ENCODE assay signal across 1 cellular context in the genomic region with DNA sequence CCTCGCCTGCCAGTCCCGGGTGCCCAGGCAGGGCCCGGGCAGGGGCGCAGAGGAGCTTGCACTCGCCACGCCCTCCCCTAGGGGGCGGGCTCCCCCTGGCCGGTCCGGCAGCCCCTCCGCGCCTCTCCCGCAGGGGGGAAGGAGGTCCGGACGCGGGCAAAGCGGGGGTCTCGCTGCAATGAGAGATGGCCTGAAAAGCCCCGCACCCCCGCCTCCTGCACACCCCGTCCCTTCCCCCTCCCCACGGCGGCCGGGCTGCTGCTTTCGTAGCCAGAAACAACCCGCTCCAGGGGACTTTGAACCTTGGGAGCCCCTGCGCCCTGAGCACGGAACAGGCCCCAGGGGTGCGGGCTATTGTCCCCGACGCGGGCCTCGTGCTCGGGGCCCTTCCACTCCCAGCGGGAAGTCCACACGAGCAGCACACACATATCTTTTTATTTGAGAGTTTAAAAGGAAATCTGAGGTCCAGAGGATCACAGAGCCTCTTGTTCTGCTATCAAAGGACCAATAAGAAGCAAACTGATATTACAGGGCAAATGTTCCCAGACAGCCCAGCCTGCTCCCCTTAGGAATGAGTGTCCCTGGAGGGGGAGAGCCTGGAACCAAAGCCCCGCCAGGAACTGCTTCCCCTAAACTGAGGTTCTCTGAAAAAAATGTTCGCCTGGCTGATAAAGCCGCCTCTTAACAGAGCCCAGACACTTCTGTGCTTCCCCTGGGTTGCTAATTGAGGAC.
TF ChIP-seq lines count a peak whose summit lies in the region.

No MANE protein-coding gene starts in this region.

TF ChIP-seq in HepG2, 621 proteins besides CTCF, POLR2A, EP300 and RAD21 (continued from another document and continues in another):
- TF ChIP-seq, protein P1, sequence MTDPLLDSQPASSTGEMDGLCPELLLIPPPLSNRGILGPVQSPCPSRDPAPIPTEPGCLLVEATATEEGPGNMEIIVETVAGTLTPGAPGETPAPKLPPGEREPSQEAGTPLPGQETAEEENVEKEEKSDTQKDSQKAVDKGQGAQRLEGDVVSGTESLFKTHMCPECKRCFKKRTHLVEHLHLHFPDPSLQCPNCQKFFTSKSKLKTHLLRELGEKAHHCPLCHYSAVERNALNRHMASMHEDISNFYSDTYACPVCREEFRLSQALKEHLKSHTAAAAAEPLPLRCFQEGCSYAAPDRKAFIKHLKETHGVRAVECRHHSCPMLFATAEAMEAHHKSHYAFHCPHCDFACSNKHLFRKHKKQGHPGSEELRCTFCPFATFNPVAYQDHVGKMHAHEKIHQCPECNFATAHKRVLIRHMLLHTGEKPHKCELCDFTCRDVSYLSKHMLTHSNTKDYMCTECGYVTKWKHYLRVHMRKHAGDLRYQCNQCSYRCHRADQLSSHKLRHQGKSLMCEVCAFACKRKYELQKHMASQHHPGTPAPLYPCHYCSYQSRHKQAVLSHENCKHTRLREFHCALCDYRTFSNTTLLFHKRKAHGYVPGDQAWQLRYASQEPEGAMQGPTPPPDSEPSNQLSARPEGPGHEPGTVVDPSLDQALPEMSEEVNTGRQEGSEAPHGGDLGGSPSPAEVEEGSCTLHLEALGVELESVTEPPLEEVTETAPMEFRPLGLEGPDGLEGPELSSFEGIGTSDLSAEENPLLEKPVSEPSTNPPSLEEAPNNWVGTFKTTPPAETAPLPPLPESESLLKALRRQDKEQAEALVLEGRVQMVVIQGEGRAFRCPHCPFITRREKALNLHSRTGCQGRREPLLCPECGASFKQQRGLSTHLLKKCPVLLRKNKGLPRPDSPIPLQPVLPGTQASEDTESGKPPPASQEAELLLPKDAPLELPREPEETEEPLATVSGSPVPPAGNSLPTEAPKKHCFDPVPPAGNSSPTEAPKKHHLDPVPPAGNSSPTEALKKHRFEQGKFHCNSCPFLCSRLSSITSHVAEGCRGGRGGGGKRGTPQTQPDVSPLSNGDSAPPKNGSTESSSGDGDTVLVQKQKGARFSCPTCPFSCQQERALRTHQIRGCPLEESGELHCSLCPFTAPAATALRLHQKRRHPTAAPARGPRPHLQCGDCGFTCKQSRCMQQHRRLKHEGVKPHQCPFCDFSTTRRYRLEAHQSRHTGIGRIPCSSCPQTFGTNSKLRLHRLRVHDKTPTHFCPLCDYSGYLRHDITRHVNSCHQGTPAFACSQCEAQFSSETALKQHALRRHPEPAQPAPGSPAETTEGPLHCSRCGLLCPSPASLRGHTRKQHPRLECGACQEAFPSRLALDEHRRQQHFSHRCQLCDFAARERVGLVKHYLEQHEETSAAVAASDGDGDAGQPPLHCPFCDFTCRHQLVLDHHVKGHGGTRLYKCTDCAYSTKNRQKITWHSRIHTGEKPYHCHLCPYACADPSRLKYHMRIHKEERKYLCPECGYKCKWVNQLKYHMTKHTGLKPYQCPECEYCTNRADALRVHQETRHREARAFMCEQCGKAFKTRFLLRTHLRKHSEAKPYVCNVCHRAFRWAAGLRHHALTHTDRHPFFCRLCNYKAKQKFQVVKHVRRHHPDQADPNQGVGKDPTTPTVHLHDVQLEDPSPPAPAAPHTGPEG (CRISPR knock-in tag; IDR thresholded peaks at IDR 0.05): no peak
- TF ChIP-seq ZNF431 (CRISPR knock-in tag; IDR thresholded peaks at IDR 0.05; ENCODE audit: borderline replicate concordance, low read depth) (no peak), ZNF772 (CRISPR knock-in tag; IDR thresholded peaks at IDR 0.05) (peak; percentile 36; the same call in 1 of the 2 replicates), EEA1 (CRISPR knock-in tag; IDR thresholded peaks at IDR 0.05; ENCODE audit: borderline replicate concordance) (no peak), HHEX (CRISPR knock-in tag; IDR thresholded peaks at IDR 0.05) (no peak), U2AF2 (IDR thresholded peaks at IDR 0.05; ENCODE audit: low read depth, low read length) (no peak), RXRB (CRISPR knock-in tag; IDR thresholded peaks at IDR 0.05; ENCODE audit: borderline replicate concordance) (peak; percentile 79), CBX1 (IDR thresholded peaks at IDR 0.05; ENCODE audit: low read depth) (peak; percentile 41), IRX3 (CRISPR knock-in tag; IDR thresholded peaks at IDR 0.05; ENCODE audit: borderline replicate concordance, low read depth) (peak; percentile 64; the same call in 1 of the 2 replicates), PAWR (CRISPR knock-in tag; IDR thresholded peaks at IDR 0.05; ENCODE audit: borderline replicate concordance) (no peak), GZF1 (CRISPR knock-in tag; IDR thresholded peaks at IDR 0.05) (no peak), ZNF564 (CRISPR knock-in tag; IDR thresholded peaks at IDR 0.05) (peak; percentile 51; the same call in 1 of the 2 replicates), MATR3 (CRISPR knock-in tag; IDR thresholded peaks at IDR 0.05) (no peak), ZMYM4 (CRISPR knock-in tag; IDR thresholded peaks at IDR 0.05) (peak; percentile 81), POLR2AphosphoS2 (IDR thresholded peaks at IDR 0.05; ENCODE audit: low read depth, low read length) (no peak), ZNF562 (CRISPR knock-in tag; IDR thresholded peaks at IDR 0.05; ENCODE audit: borderline replicate concordance) (no peak), NONO (IDR thresholded peaks at IDR 0.05) (no peak), NONO (CRISPR knock-in tag; conservative IDR thresholded peaks at IDR 0.05) (peak; percentile 42; the same call in 1 of the 2 replicates), NR1H2 (CRISPR knock-in tag; IDR thresholded peaks at IDR 0.05; ENCODE audit: borderline replicate concordance, low read depth) (peak; percentile 32; the same call in 1 of the 2 replicates), ZNF3 (CRISPR knock-in tag; IDR thresholded peaks at IDR 0.05) (no peak), TCF7L2 (IDR thresholded peaks at IDR 0.05; ENCODE audit: low read depth, low read length) (no peak), NCOR1 (IDR thresholded peaks at IDR 0.05; ENCODE audit: borderline replicate concordance, low read length) (peak; percentile 82), ZNF496 (CRISPR knock-in tag; IDR thresholded peaks at IDR 0.05; ENCODE audit: insufficient replicate concordance) (no peak)
- TF ChIP-seq, protein P2, sequence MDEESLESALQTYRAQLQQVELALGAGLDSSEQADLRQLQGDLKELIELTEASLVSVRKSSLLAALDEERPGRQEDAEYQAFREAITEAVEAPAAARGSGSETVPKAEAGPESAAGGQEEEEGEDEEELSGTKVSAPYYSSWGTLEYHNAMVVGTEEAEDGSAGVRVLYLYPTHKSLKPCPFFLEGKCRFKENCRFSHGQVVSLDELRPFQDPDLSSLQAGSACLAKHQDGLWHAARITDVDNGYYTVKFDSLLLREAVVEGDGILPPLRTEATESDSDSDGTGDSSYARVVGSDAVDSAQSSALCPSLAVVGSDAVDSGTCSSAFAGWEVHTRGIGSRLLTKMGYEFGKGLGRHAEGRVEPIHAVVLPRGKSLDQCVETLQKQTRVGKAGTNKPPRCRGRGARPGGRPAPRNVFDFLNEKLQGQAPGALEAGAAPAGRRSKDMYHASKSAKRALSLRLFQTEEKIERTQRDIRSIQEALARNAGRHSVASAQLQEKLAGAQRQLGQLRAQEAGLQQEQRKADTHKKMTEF (CRISPR knock-in tag; IDR thresholded peaks at IDR 0.05): peak; percentile 82
- TF ChIP-seq, protein P3, sequence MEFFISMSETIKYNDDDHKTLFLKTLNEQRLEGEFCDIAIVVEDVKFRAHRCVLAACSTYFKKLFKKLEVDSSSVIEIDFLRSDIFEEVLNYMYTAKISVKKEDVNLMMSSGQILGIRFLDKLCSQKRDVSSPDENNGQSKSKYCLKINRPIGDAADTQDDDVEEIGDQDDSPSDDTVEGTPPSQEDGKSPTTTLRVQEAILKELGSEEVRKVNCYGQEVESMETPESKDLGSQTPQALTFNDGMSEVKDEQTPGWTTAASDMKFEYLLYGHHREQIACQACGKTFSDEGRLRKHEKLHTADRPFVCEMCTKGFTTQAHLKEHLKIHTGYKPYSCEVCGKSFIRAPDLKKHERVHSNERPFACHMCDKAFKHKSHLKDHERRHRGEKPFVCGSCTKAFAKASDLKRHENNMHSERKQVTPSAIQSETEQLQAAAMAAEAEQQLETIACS (CRISPR knock-in tag; IDR thresholded peaks at IDR 0.05): peak; percentile 48; the same call in 1 of the 2 replicates
- TF ChIP-seq, protein P4, sequence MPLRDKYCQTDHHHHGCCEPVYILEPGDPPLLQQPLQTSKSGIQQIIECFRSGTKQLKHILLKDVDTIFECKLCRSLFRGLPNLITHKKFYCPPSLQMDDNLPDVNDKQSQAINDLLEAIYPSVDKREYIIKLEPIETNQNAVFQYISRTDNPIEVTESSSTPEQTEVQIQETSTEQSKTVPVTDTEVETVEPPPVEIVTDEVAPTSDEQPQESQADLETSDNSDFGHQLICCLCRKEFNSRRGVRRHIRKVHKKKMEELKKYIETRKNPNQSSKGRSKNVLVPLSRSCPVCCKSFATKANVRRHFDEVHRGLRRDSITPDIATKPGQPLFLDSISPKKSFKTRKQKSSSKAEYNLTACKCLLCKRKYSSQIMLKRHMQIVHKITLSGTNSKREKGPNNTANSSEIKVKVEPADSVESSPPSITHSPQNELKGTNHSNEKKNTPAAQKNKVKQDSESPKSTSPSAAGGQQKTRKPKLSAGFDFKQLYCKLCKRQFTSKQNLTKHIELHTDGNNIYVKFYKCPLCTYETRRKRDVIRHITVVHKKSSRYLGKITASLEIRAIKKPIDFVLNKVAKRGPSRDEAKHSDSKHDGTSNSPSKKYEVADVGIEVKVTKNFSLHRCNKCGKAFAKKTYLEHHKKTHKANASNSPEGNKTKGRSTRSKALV (CRISPR knock-in tag; IDR thresholded peaks at IDR 0.05): peak; percentile 69; the same call in 1 of the 2 replicates
- TF ChIP-seq, protein P5, sequence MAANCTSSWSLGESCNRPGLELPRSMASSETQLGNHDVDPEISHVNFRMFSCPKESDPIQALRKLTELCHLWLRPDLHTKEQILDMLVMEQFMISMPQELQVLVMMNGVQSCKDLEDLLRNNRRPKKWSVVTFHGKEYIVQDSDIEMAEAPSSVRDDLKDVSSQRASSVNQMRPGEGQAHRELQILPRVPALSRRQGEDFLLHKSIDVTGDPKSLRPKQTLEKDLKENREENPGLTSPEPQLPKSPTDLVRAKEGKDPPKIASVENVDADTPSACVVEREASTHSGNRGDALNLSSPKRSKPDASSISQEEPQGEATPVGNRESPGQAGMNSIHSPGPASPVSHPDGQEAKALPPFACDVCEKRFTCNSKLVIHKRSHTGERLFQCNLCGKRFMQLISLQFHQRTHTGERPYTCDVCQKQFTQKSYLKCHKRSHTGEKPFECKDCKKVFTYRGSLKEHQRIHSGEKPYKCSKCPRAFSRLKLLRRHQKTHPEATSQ (CRISPR knock-in tag; IDR thresholded peaks at IDR 0.05; ENCODE audit: borderline replicate concordance): peak; percentile 73
- TF ChIP-seq, protein P6, sequence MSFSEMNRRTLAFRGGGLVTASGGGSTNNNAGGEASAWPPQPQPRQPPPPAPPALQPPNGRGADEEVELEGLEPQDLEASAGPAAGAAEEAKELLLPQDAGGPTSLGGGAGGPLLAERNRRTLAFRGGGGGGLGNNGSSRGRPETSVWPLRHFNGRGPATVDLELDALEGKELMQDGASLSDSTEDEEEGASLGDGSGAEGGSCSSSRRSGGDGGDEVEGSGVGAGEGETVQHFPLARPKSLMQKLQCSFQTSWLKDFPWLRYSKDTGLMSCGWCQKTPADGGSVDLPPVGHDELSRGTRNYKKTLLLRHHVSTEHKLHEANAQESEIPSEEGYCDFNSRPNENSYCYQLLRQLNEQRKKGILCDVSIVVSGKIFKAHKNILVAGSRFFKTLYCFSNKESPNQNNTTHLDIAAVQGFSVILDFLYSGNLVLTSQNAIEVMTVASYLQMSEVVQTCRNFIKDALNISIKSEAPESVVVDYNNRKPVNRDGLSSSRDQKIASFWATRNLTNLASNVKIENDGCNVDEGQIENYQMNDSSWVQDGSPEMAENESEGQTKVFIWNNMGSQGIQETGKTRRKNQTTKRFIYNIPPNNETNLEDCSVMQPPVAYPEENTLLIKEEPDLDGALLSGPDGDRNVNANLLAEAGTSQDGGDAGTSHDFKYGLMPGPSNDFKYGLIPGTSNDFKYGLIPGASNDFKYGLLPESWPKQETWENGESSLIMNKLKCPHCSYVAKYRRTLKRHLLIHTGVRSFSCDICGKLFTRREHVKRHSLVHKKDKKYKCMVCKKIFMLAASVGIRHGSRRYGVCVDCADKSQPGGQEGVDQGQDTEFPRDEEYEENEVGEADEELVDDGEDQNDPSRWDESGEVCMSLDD (CRISPR knock-in tag; IDR thresholded peaks at IDR 0.05; ENCODE audit: borderline replicate concordance): peak; percentile 99
- TF ChIP-seq, protein P7, sequence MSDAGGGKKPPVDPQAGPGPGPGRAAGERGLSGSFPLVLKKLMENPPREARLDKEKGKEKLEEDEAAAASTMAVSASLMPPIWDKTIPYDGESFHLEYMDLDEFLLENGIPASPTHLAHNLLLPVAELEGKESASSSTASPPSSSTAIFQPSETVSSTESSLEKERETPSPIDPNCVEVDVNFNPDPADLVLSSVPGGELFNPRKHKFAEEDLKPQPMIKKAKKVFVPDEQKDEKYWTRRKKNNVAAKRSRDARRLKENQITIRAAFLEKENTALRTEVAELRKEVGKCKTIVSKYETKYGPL (CRISPR knock-in tag; IDR thresholded peaks at IDR 0.05): 0 out of 2 replicates have a peak, but pooled peaks have one; percentile 56
- TF ChIP-seq, protein P8, sequence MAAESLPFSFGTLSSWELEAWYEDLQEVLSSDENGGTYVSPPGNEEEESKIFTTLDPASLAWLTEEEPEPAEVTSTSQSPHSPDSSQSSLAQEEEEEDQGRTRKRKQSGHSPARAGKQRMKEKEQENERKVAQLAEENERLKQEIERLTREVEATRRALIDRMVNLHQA (CRISPR knock-in tag; IDR thresholded peaks at IDR 0.05): no peak
- TF ChIP-seq, protein P9, sequence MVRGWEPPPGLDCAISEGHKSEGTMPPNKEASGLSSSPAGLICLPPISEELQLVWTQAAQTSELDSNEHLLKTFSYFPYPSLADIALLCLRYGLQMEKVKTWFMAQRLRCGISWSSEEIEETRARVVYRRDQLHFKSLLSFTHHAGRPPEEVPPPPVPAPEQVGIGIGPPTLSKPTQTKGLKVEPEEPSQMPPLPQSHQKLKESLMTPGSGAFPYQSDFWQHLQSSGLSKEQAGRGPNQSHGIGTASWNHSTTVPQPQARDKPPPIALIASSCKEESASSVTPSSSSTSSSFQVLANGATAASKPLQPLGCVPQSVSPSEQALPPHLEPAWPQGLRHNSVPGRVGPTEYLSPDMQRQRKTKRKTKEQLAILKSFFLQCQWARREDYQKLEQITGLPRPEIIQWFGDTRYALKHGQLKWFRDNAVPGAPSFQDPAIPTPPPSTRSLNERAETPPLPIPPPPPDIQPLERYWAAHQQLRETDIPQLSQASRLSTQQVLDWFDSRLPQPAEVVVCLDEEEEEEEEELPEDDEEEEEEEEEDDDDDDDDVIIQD (CRISPR knock-in tag; IDR thresholded peaks at IDR 0.05; ENCODE audit: low read depth): peak; percentile 10; the same call in 1 of the 2 replicates
- TF ChIP-seq, protein P10, sequence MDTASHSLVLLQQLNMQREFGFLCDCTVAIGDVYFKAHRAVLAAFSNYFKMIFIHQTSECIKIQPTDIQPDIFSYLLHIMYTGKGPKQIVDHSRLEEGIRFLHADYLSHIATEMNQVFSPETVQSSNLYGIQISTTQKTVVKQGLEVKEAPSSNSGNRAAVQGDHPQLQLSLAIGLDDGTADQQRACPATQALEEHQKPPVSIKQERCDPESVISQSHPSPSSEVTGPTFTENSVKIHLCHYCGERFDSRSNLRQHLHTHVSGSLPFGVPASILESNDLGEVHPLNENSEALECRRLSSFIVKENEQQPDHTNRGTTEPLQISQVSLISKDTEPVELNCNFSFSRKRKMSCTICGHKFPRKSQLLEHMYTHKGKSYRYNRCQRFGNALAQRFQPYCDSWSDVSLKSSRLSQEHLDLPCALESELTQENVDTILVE (CRISPR knock-in tag; IDR thresholded peaks at IDR 0.05): peak; percentile 82
- TF ChIP-seq, protein P11, sequence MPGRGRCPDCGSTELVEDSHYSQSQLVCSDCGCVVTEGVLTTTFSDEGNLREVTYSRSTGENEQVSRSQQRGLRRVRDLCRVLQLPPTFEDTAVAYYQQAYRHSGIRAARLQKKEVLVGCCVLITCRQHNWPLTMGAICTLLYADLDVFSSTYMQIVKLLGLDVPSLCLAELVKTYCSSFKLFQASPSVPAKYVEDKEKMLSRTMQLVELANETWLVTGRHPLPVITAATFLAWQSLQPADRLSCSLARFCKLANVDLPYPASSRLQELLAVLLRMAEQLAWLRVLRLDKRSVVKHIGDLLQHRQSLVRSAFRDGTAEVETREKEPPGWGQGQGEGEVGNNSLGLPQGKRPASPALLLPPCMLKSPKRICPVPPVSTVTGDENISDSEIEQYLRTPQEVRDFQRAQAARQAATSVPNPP (CRISPR knock-in tag; IDR thresholded peaks at IDR 0.05): peak; percentile 70
